ENCODE assay signal across 28 cellular contexts in genomic region chr3:138289701-138290100, GRCh38. TPM values are rescaled to one million over a fixed set of nuclear protein-coding genes. Genes with fewer than 3 reads are reported as not detected.
"Had no signal": no experiment of that assay in that cellular context is flagged by ENCODE, and none has a peak within 500 bp of the region (broad histone marks: within the 10 kb centered on the region; RNA-seq: fewer than 3 reads in every experiment).

No MANE protein-coding gene starts in this region.

- ATAC-seq: esophagus mucosa; naive thymus-derived CD8-positive, alpha-beta T cell; pancreas; sciatic nerve had no signal

- H3K27me3 Mint-ChIP-seq: activated B cell treated with CpG ODN at 0.5 μM for 24 hours; activated naive CD4-positive, alpha-beta T cell treated with anti-CD3 and anti-CD28 coated beads, Interleukin-2, amount 50 U/mL, for 24 hours; brain; naive thymus-derived CD8-positive, alpha-beta T cell; type B pancreatic cell had no signal

- H3K9me3 Mint-ChIP-seq: activated B cell treated with CpG ODN at 0.5 μM for 24 hours; activated naive CD4-positive, alpha-beta T cell treated with anti-CD3 and anti-CD28 coated beads, Interleukin-2, amount 50 U/mL, for 24 hours; brain; naive thymus-derived CD8-positive, alpha-beta T cell; neural crest cell; T-helper 2 cell treated with Interferon-gamma antibody and Interleukin-4, amounts not matched to agents 5 μg/mL and 100 μg/mL, for 36 hours; type B pancreatic cell had no signal

- H3K4me3 Mint-ChIP-seq: activated B cell treated with CpG ODN at 0.5 μM for 24 hours; activated naive CD4-positive, alpha-beta T cell treated with anti-CD3 and anti-CD28 coated beads, Interleukin-2, amount 50 U/mL, for 24 hours; brain; naive thymus-derived CD8-positive, alpha-beta T cell; neural crest cell; T-helper 2 cell treated with Interferon-gamma antibody and Interleukin-4, amounts not matched to agents 5 μg/mL and 100 μg/mL, for 36 hours; type B pancreatic cell had no signal

- DNase-seq: activated B cell treated with CpG ODN at 0.5 μM for 24 hours; activated CD4-positive, alpha-beta T cell treated with anti-CD3 and anti-CD28 coated beads, Interleukin-2, amount 50 U/mL, for 1 hour; activated CD8-positive, alpha-beta memory T cell treated with anti-CD3 and anti-CD28 coated beads, Interleukin-2, amount 50 U/mL, for 4 hours; activated effector memory CD4-positive, alpha-beta T cell treated with Interleukin-2 at 50 U/mL for 16 hours; cortex of kidney; foreskin fibroblast; hippocampal formation; midbrain; naive thymus-derived CD8-positive, alpha-beta T cell; nucleus accumbens; pancreas; retina; stimulated activated CD4-positive, alpha-beta T cell treated with anti-CD3 and anti-CD28 coated beads, Interleukin-2, amount 100 ng/mL, for 24 hours; stimulated activated naive CD4-positive, alpha-beta T cell treated with Interleukin-2 at 50 U/mL for 16 hours; substantia nigra; T-helper 1 cell had no signal

- H3K27ac Mint-ChIP-seq: activated B cell treated with CpG ODN at 0.5 μM for 24 hours; brain; T-helper 2 cell treated with Interferon-gamma antibody and Interleukin-4, amounts not matched to agents 5 μg/mL and 100 μg/mL, for 36 hours; type B pancreatic cell had no signal

- H3K4me1 Mint-ChIP-seq: activated B cell treated with CpG ODN at 0.5 μM for 24 hours; activated naive CD4-positive, alpha-beta T cell treated with anti-CD3 and anti-CD28 coated beads, Interleukin-2, amount 50 U/mL, for 24 hours; brain; neural crest cell had no signal

RNA-seq across cellular contexts. Expression of gene NME9, which starts 40.0 kb away (rescaled TPM):
- total RNA-seq: activated B cell treated with CpG ODN at 0.5 μM for 24 hours; activated CD8-positive, alpha-beta memory T cell treated with anti-CD3 and anti-CD28 coated beads for 36 hours; ascending aorta; cardiac septum; esophagus mucosa; kidney epithelial cell; vagina had no signal

RNA-seq across cellular contexts. Expression of gene MRAS, which starts 58.7 kb away (rescaled TPM):
- total RNA-seq: activated CD8-positive, alpha-beta memory T cell treated with anti-CD3 and anti-CD28 coated beads for 36 hours had no signal
